Comparison of ENCODE assay signal across 11 cellular contexts in the genomic region with DNA sequence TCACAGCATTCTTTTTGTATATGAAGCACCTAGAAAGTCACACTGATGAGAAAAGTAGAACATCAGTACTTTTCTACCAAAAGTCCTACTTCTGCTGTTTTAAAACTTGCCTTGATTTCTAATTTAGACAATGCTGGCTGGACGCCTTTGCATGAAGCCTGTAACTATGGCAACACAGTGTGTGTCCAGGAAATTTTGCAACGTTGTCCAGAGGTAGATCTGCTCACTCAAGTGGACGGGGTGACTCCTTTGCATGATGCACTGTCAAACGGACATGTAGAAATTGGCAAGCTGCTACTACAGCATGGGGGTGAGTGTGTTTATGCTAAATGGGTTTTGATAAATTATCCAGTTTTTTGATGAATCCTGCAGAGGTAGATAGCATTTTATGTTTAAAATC.
DNase-seq lines count a peak whose midpoint lies in the region; ATAC-seq and TF ChIP-seq lines count a peak whose summit lies in the region.
"Had no signal": no experiment of that assay in that cellular context is flagged by ENCODE, and none has a peak within 500 bp of the region (broad histone marks: within the 10 kb centered on the region; RNA-seq: fewer than 3 reads in every experiment).

No MANE protein-coding gene starts in this region.

- H3K27me3 Mint-ChIP-seq in activated T-helper 1 cell treated with anti-CD3 and anti-CD28 coated beads, Interleukin-12 subunit alpha, Interleukin-12 subunit beta, Interleukin-2, Interleukin-4 antibody, amounts not matched to agents 30 ng/mL and 10 ng/mL and 1 ng/mL, durations not matched to agents 14 hours and 24 hours and 36 hours (ENCODE audit: insufficient read depth), result no peaks in the 10 kb centered on the region

- CTCF ChIA-PET in HEK293T (lab: Yijun Ruan, JAX), result interaction anchor here (1.2 to 1.4 kb wide), 2 partner anchors 167 to 890 kb away, joined by 3 to 6 read pairs; no protein-coding TSS in a partner anchor

- POLR2A ChIA-PET in HEK293T (lab: Yijun Ruan, JAX), result no interaction called here

- no peak overlapping the region for H3K27ac ChIP-seq in sigmoid colon
- H3K27ac ChIP-seq: body of pancreas had no signal

- no peaks in the 10 kb centered on the region for H3K9me3 Mint-ChIP-seq in activated T-helper 1 cell treated with anti-CD3 and anti-CD28 coated beads, Interleukin-12 subunit alpha, Interleukin-12 subunit beta, Interleukin-2, Interleukin-4 antibody, amounts not matched to agents 30 ng/mL and 10 ng/mL and 1 ng/mL, durations not matched to agents 14 hours and 24 hours and 36 hours

- DNase-seq in HEK293T (ENCODE audit: extremely low spot score) (peak; percentile 15), NCI-H748 (lab: John Stamatoyannopoulos, UW; ENCODE audit: unreplicated experiment) (peak; percentile 95), dermis blood vessel endothelial cell (peak; percentile 84), omental fat pad (ENCODE audit: low spot score) (no peak), COLO829 (ENCODE audit: low spot score) (no peak), sigmoid colon (no peak)
- DNase-seq in activated effector memory CD4-positive, alpha-beta T cell treated with anti-CD3 and anti-CD28 coated beads, Interleukin-2, amount 50 U/mL, for 16 hours, result no peak
- DNase-seq in activated T-helper 1 cell treated with anti-CD3 and anti-CD28 coated beads, Interleukin-12 subunit alpha, Interleukin-12 subunit beta, Interleukin-2, Interleukin-4 antibody, amounts not matched to agents 30 ng/mL and 10 ng/mL and 1 ng/mL, durations not matched to agents 14 hours and 24 hours and 36 hours (ENCODE audit: low spot score), result no peak
- DNase-seq: activated CD4-positive, CD25-positive, alpha-beta regulatory T cell treated with anti-CD3 and anti-CD28 coated beads, Interleukin-2, amount 50 U/mL, for 72 hours; stimulated activated naive CD4-positive, alpha-beta T cell had no signal

- no peaks in the 10 kb centered on the region for H3K27me3 ChIP-seq in sigmoid colon
- H3K27me3 ChIP-seq: body of pancreas had no signal

- WGBS in sigmoid colon, 2 donors, result 65 to 73% methylated on average over 4 of the region's 4 CpGs

- peak; percentile 76 for ATAC-seq in omental fat pad (ENCODE audit: low FRiP score)
- ATAC-seq: body of pancreas had no signal

- H3K27ac Mint-ChIP-seq in activated T-helper 1 cell treated with anti-CD3 and anti-CD28 coated beads, Interleukin-12 subunit alpha, Interleukin-12 subunit beta, Interleukin-2, Interleukin-4 antibody, amounts not matched to agents 30 ng/mL and 10 ng/mL and 1 ng/mL, durations not matched to agents 14 hours and 24 hours and 36 hours, result no peak overlapping the region

- H3K4me1 Mint-ChIP-seq in activated T-helper 1 cell treated with anti-CD3 and anti-CD28 coated beads, Interleukin-12 subunit alpha, Interleukin-12 subunit beta, Interleukin-2, Interleukin-4 antibody, amounts not matched to agents 30 ng/mL and 10 ng/mL and 1 ng/mL, durations not matched to agents 14 hours and 24 hours and 36 hours (ENCODE audit: low read depth), result peaks cover 6% of the 10 kb centered on the region

- H3K9me3 ChIP-seq in sigmoid colon, result no peaks in the 10 kb centered on the region
- H3K9me3 ChIP-seq: body of pancreas had no signal

- no peak for TF ChIP-seq EP300 in sigmoid colon (IDR thresholded peaks at IDR 0.05)

- intact Hi-C loops in sigmoid colon (cut with DNase I), result no loop called here
- intact Hi-C loops in activated T-helper 1 cell treated with anti-CD3 and anti-CD28 coated beads, Interleukin-12 subunit alpha, Interleukin-12 subunit beta, Interleukin-2, Interleukin-4 antibody, amounts not matched to agents 30 ng/mL and 10 ng/mL and 1 ng/mL, durations not matched to agents 14 hours and 24 hours and 36 hours (cut with micrococcal nuclease), result loop anchor here (5.0 kb wide), 3 partner anchors 75 to 775 kb away; partner anchors contain the start of genes KIAA0825 and SLF1

- TF ChIP-seq CTCF in omental fat pad (IDR thresholded peaks at IDR 0.05), result no peak
- no peak for TF ChIP-seq CTCF in sigmoid colon (IDR thresholded peaks at IDR 0.05)

- no peak overlapping the region for H3K4me3 ChIP-seq in sigmoid colon
- H3K4me3 ChIP-seq: body of pancreas had no signal

- no peaks in the 10 kb centered on the region for H3K36me3 ChIP-seq in sigmoid colon

- TF ChIP-seq POLR2A in sigmoid colon (IDR thresholded peaks at IDR 0.05), result no peak

- H3K4me3 Mint-ChIP-seq in activated T-helper 1 cell treated with anti-CD3 and anti-CD28 coated beads, Interleukin-12 subunit alpha, Interleukin-12 subunit beta, Interleukin-2, Interleukin-4 antibody, amounts not matched to agents 30 ng/mL and 10 ng/mL and 1 ng/mL, durations not matched to agents 14 hours and 24 hours and 36 hours, result no peak overlapping the region

- H3K36me3 Mint-ChIP-seq in activated T-helper 1 cell treated with anti-CD3 and anti-CD28 coated beads, Interleukin-12 subunit alpha, Interleukin-12 subunit beta, Interleukin-2, Interleukin-4 antibody, amounts not matched to agents 30 ng/mL and 10 ng/mL and 1 ng/mL, durations not matched to agents 14 hours and 24 hours and 36 hours (ENCODE audit: low read depth), result peaks cover 30% of the 10 kb centered on the region

- H3K4me1 ChIP-seq in sigmoid colon, result no peaks in the 10 kb centered on the region
- H3K4me1 ChIP-seq: body of pancreas had no signal

TF ChIP-seq in HEK293T, 16 proteins besides CTCF, POLR2A, EP300 and RAD21:
- no peak for TF ChIP-seq SUZ12 (IDR thresholded peaks at IDR 0.05)
- no peak for TF ChIP-seq ARNT (IDR thresholded peaks at IDR 0.05)
- TF ChIP-seq FOXM1 (IDR thresholded peaks at IDR 0.05; ENCODE audit: borderline replicate concordance), result no peak
- TF ChIP-seq ELF4 (IDR thresholded peaks at IDR 0.05), result no peak
- TF ChIP-seq NFRKB (IDR thresholded peaks at IDR 0.05), result no peak
- TF ChIP-seq TARDBP (IDR thresholded peaks at IDR 0.05), result no peak
- TF ChIP-seq HDGF (IDR thresholded peaks at IDR 0.05; ENCODE audit: borderline replicate concordance), result no peak
- TF ChIP-seq SP1 (IDR thresholded peaks at IDR 0.05), result no peak
- TF ChIP-seq FOXK2 (IDR thresholded peaks at IDR 0.05), result no peak
- no peak for TF ChIP-seq CTBP1 (IDR thresholded peaks at IDR 0.05; ENCODE audit: borderline replicate concordance)
- no peak for TF ChIP-seq ZNF384 (IDR thresholded peaks at IDR 0.05)
- no peak for TF ChIP-seq LEF1 (IDR thresholded peaks at IDR 0.05; ENCODE audit: borderline replicate concordance)
- no peak for TF ChIP-seq FOXA1 (IDR thresholded peaks at IDR 0.05)

Comparison
In these comparisons a context has a peak if more than half of its experiments do, and no peak if none do; other contexts are left out.
1. DNase-seq: peak in HEK293T (single experiment), NCI-H748 (single experiment) and dermis blood vessel endothelial cell (single experiment); none in omental fat pad (single experiment), activated effector memory CD4-positive, alpha-beta T cell treated with anti-CD3 and anti-CD28 coated beads, Interleukin-2, amount 50 U/mL, for 16 hours (single experiment), COLO829 (single experiment), sigmoid colon (single experiment) and activated T-helper 1 cell treated with anti-CD3 and anti-CD28 coated beads, Interleukin-12 subunit alpha, Interleukin-12 subunit beta, Interleukin-2, Interleukin-4 antibody, amounts not matched to agents 30 ng/mL and 10 ng/mL and 1 ng/mL, durations not matched to agents 14 hours and 24 hours and 36 hours (single experiment).